Comparison of ENCODE assay signal across 39 cellular contexts in genomic region chr7:315516-316265, GRCh38. TPM values are rescaled to one million over a fixed set of nuclear protein-coding genes. Genes with fewer than 3 reads are reported as not detected.
"Had no signal": no experiment of that assay in that cellular context is flagged by ENCODE, and none has a peak within 500 bp of the region (broad histone marks: within the 10 kb centered on the region; RNA-seq: fewer than 3 reads in every experiment).

No MANE protein-coding gene starts in this region.

- H3K27me3 ChIP-seq: body of pancreas, ovary had no signal

- H3K27ac ChIP-seq: body of pancreas, coronary artery, gastrocnemius medialis, neutrophil, ovary, skin epidermis, upper lobe of right lung had no signal

- H3K36me3 ChIP-seq: gastrocnemius medialis, neutrophil, ovary, tibial artery, upper lobe of right lung had no signal

- ATAC-seq: activated CD4-positive, alpha-beta T cell treated with anti-CD3 and anti-CD28 coated beads for 36 hours; activated CD8-positive, alpha-beta memory T cell treated with anti-CD3 and anti-CD28 coated beads, Interleukin-2, amount 10 ng/mL, durations not matched to agents 7 days and 5 days; activated CD8-positive, alpha-beta T cell treated with anti-CD3 and anti-CD28 coated beads, Interleukin-2, amount 10 ng/mL, durations not matched to agents 7 days and 5 days; activated naive CD4-positive, alpha-beta T cell treated with anti-CD3 and anti-CD28 coated beads, Interleukin-2, amount 50 U/mL, for 72 hours; activated T-cell treated with anti-CD3 and anti-CD28 coated beads, Interleukin-2, amount 50 U/mL, for 72 hours; body of pancreas; effector memory CD8-positive, alpha-beta T cell; gastrocnemius medialis; left lobe of liver; sciatic nerve; stimulated activated memory B cell treated with anti-CD40 and anti-IgM and Interleukin-4, amounts not matched to agents 10 μg/mL and 1 μg/mL and 100 μg/mL, for 72 hours; stimulated activated naive CD8-positive, alpha-beta T cell treated with anti-CD3 and anti-CD28 coated beads, Interleukin-15, amount 100 ng/mL, for 72 hours; T-helper 17 cell; upper lobe of right lung had no signal

- H3K36me3 Mint-ChIP-seq: activated CD8-positive, alpha-beta memory T cell treated with anti-CD3 and anti-CD28 coated beads, Interleukin-2, amount 10 ng/mL, durations not matched to agents 7 days and 5 days; activated naive CD4-positive, alpha-beta T cell treated with anti-CD3 and anti-CD28 coated beads, Interleukin-2, amount 50 U/mL, for 72 hours; immature natural killer cell; stimulated activated memory B cell treated with anti-CD40 and anti-IgM and Interleukin-4, amounts not matched to agents 10 μg/mL and 1 μg/mL and 100 μg/mL, for 72 hours had no signal

- H3K27ac Mint-ChIP-seq: activated CD4-positive, alpha-beta T cell treated with anti-CD3 and anti-CD28 coated beads for 36 hours; activated CD8-positive, alpha-beta memory T cell treated with anti-CD3 and anti-CD28 coated beads, Interleukin-2, amount 10 ng/mL, durations not matched to agents 7 days and 5 days; activated CD8-positive, alpha-beta T cell treated with anti-CD3 and anti-CD28 coated beads, Interleukin-2, amount 10 ng/mL, durations not matched to agents 7 days and 5 days; activated naive CD4-positive, alpha-beta T cell treated with anti-CD3 and anti-CD28 coated beads, Interleukin-2, amount 50 U/mL, for 72 hours; activated T-cell treated with anti-CD3 and anti-CD28 coated beads, Interleukin-2, amount 50 U/mL, for 72 hours; effector memory CD8-positive, alpha-beta T cell; immature natural killer cell; nephron; progenitor cell of endocrine pancreas; stimulated activated memory B cell treated with anti-CD40 and anti-IgM and Interleukin-4, amounts not matched to agents 10 μg/mL and 1 μg/mL and 100 μg/mL, for 72 hours; stimulated activated naive CD8-positive, alpha-beta T cell treated with anti-CD3 and anti-CD28 coated beads, Interleukin-15, amount 100 ng/mL, for 72 hours; T-helper 17 cell had no signal

- H3K4me1 ChIP-seq: tibial artery, upper lobe of right lung had no signal

- H3K4me3 Mint-ChIP-seq: activated CD4-positive, alpha-beta T cell treated with anti-CD3 and anti-CD28 coated beads for 36 hours; activated CD8-positive, alpha-beta memory T cell treated with anti-CD3 and anti-CD28 coated beads, Interleukin-2, amount 10 ng/mL, durations not matched to agents 7 days and 5 days; activated CD8-positive, alpha-beta T cell treated with anti-CD3 and anti-CD28 coated beads, Interleukin-2, amount 10 ng/mL, durations not matched to agents 7 days and 5 days; activated T-cell treated with anti-CD3 and anti-CD28 coated beads, Interleukin-2, amount 50 U/mL, for 72 hours; effector memory CD8-positive, alpha-beta T cell; immature natural killer cell; nephron; stimulated activated memory B cell treated with anti-CD40 and anti-IgM and Interleukin-4, amounts not matched to agents 10 μg/mL and 1 μg/mL and 100 μg/mL, for 72 hours; stimulated activated naive CD8-positive, alpha-beta T cell treated with anti-CD3 and anti-CD28 coated beads, Interleukin-15, amount 100 ng/mL, for 72 hours; T-helper 17 cell had no signal

- DNase-seq: activated CD4-positive, alpha-beta T cell treated with anti-CD3 and anti-CD28 coated beads for 36 hours; activated CD4-positive, CD25-positive, alpha-beta regulatory T cell; activated CD8-positive, alpha-beta memory T cell treated with anti-CD3 and anti-CD28 coated beads, Interleukin-2, amount 10 ng/mL, durations not matched to agents 7 days and 5 days; activated CD8-positive, alpha-beta T cell treated with anti-CD3 and anti-CD28 coated beads, Interleukin-2, amount 10 ng/mL, durations not matched to agents 7 days and 5 days; activated naive CD4-positive, alpha-beta T cell; activated T-cell treated with anti-CD3 and anti-CD28 coated beads, Interleukin-2, amount 50 U/mL, for 72 hours; body of pancreas; cerebellar nuclear complex; effector memory CD8-positive, alpha-beta T cell; erythroblast; gastrocnemius medialis; head of caudate nucleus; hypothalamus; immature natural killer cell; mesendoderm; ovary; retina; stimulated activated CD4-positive, alpha-beta T cell treated with anti-CD3 and anti-CD28 coated beads, Interleukin-1b, Interleukin-23, amount 100 ng/mL, for 48 hours; stimulated activated CD4-positive, alpha-beta T cell treated with anti-CD3 and anti-CD28 coated beads, Interleukin-4, amount 100 ng/mL, for 4 hours; stimulated activated CD8-positive, alpha-beta memory T cell treated with anti-CD3 and anti-CD28 coated beads, Interleukin-4, amount 100 ng/mL, for 48 hours; stimulated activated naive CD8-positive, alpha-beta T cell treated with anti-CD3 and anti-CD28 coated beads, Interleukin-15, amount 100 ng/mL, for 72 hours; substantia nigra; SW 1271; T-helper 17 cell; T1000; tibial artery; upper lobe of right lung had no signal

- H3K9me3 ChIP-seq: body of pancreas, gastrocnemius medialis, neutrophil, ovary, upper lobe of right lung had no signal

- H3K4me3 ChIP-seq: body of pancreas, coronary artery, gastrocnemius medialis, lung, ovary, skin epidermis, tibial artery, upper lobe of right lung had no signal

- H3K4me1 Mint-ChIP-seq: activated CD4-positive, alpha-beta T cell treated with anti-CD3 and anti-CD28 coated beads for 36 hours; activated CD8-positive, alpha-beta memory T cell treated with anti-CD3 and anti-CD28 coated beads, Interleukin-2, amount 10 ng/mL, durations not matched to agents 7 days and 5 days; immature natural killer cell; stimulated activated memory B cell treated with anti-CD40 and anti-IgM and Interleukin-4, amounts not matched to agents 10 μg/mL and 1 μg/mL and 100 μg/mL, for 72 hours; stimulated activated naive CD8-positive, alpha-beta T cell treated with anti-CD3 and anti-CD28 coated beads, Interleukin-15, amount 100 ng/mL, for 72 hours had no signal

- H3K9me3 Mint-ChIP-seq: activated naive CD4-positive, alpha-beta T cell treated with anti-CD3 and anti-CD28 coated beads, Interleukin-2, amount 50 U/mL, for 72 hours; activated T-cell treated with anti-CD3 and anti-CD28 coated beads, Interleukin-2, amount 50 U/mL, for 72 hours; effector memory CD8-positive, alpha-beta T cell; stimulated activated naive CD8-positive, alpha-beta T cell treated with anti-CD3 and anti-CD28 coated beads, Interleukin-15, amount 100 ng/mL, for 72 hours had no signal

RNA-seq across cellular contexts. Expression of gene FOXL3, which starts 25.7 kb away (rescaled TPM):
- total RNA-seq: activated CD4-positive, alpha-beta T cell treated with anti-CD3 and anti-CD28 coated beads for 36 hours; activated CD8-positive, alpha-beta memory T cell treated with anti-CD3 and anti-CD28 coated beads, Interleukin-2, amount 10 ng/mL, durations not matched to agents 7 days and 5 days; activated CD8-positive, alpha-beta T cell treated with anti-CD3 and anti-CD28 coated beads, Interleukin-2, amount 10 ng/mL, durations not matched to agents 7 days and 5 days; activated naive CD4-positive, alpha-beta T cell treated with anti-CD3 and anti-CD28 coated beads, Interleukin-2, amount 50 U/mL, for 72 hours; activated T-cell treated with anti-CD3 and anti-CD28 coated beads, Interleukin-2, amount 50 U/mL, for 72 hours; body of pancreas; gastrocnemius medialis; kidney epithelial cell; left lobe of liver; lung; mononuclear cell; ovary; progenitor cell of endocrine pancreas; sciatic nerve; T-helper 17 cell; upper lobe of right lung had no signal
- polyA plus RNA-seq: immature natural killer cell, lung, ovary had no signal
